27 cellular contexts compared by ENCODE assay signal in genomic region chrX:29382811-29383210, GRCh38.
"Had no signal": no experiment of that assay in that cellular context is flagged by ENCODE, and none has a peak within 500 bp of the region (broad histone marks: within the 10 kb centered on the region; RNA-seq: fewer than 3 reads in every experiment).

No MANE protein-coding gene starts in this region.

- H3K9me3 ChIP-seq: suprapubic skin, testis, thoracic aorta, thyroid gland, transverse colon, upper lobe of left lung, upper lobe of right lung, uterus, vagina had no signal

- FAIRE-seq: urothelium cell line had no signal

- H3K27ac ChIP-seq: stomach, suprapubic skin, testis, thoracic aorta, thyroid gland, tibial artery, tibial nerve, transverse colon, upper lobe of left lung, upper lobe of right lung, uterus, vagina had no signal

- H3K27me3 ChIP-seq: stomach, suprapubic skin, testis, thyroid gland, tibial artery, tibial nerve, transverse colon, upper lobe of left lung, upper lobe of right lung, uterus, vagina had no signal

- ATAC-seq: stimulated activated effector memory CD8-positive, alpha-beta T cell treated with anti-CD3 and anti-CD28 coated beads, Interleukin-12 subunit alpha, Interleukin-12 subunit beta, amount 100 ng/mL, for 72 hours; stimulated activated memory B cell treated with anti-CD40 and anti-IgM and Interleukin-4, amounts not matched to agents 10 μg/mL and 1 μg/mL and 100 μg/mL, for 72 hours; stimulated activated naive B cell treated with anti-CD40 and anti-IgM and Interleukin-4, amounts not matched to agents 10 μg/mL and 1 μg/mL and 100 μg/mL, for 72 hours; stimulated activated naive CD8-positive, alpha-beta T cell treated with anti-CD3 and anti-CD28 coated beads, Interleukin-15, amount 100 ng/mL, for 72 hours; stimulated activated naive CD8-positive, alpha-beta T cell treated with anti-CD3 and anti-CD28 coated beads, Interleukin-15, Interleukin-2, amounts not matched to agents 100 U/mL and 50 U/mL, for 24 hours; upper lobe of right lung had no signal

- H3K36me3 ChIP-seq: stomach, suprapubic skin, thoracic aorta, thyroid gland, tibial artery, tibial nerve, transverse colon, upper lobe of left lung, upper lobe of right lung, uterus, vagina had no signal

- DNase-seq: stimulated activated CD4-positive, alpha-beta T cell treated with anti-CD3 and anti-CD28 coated beads, Interleukin-2, amount 100 ng/mL, for 48 hours; stimulated activated CD4-positive, alpha-beta T cell treated with anti-CD3 and anti-CD28 coated beads, Interleukin-4, amount 100 ng/mL, for 1 hour; stimulated activated CD4-positive, alpha-beta T cell treated with anti-CD3 and anti-CD28 coated beads, Interleukin-4, amount 100 ng/mL, for 24 hours; stimulated activated CD4-positive, alpha-beta T cell treated with anti-CD3 and anti-CD28 coated beads, Interleukin-4, amount 100 ng/mL, for 4 hours; stimulated activated CD8-positive, alpha-beta memory T cell treated with anti-CD3 and anti-CD28 coated beads, Interleukin-4, amount 100 ng/mL, for 48 hours; stimulated activated naive B cell treated with anti-CD40 and anti-IgM and Interleukin-4, amounts not matched to agents 10 μg/mL and 1 μg/mL and 100 μg/mL, for 72 hours; stimulated activated naive CD4-positive, alpha-beta T cell; stimulated activated naive CD4-positive, alpha-beta T cell treated with Interleukin-2 at 50 U/mL for 16 hours; stimulated activated naive CD8-positive, alpha-beta T cell treated with anti-CD3 and anti-CD28 coated beads, Interleukin-15, amount 100 ng/mL, for 72 hours; stimulated activated naive CD8-positive, alpha-beta T cell treated with anti-CD3 and anti-CD28 coated beads, Interleukin-15, Interleukin-2, amounts not matched to agents 100 U/mL and 50 U/mL, for 24 hours; stomach; substantia nigra; testis; thyroid gland; tibial artery; transverse colon; trophoblast cell; upper lobe of left lung; upper lobe of right lung; uterus had no signal

- H3K4me3 ChIP-seq: stomach, suprapubic skin, testis, thoracic aorta, thyroid gland, tibial artery, tibial nerve, transverse colon, upper lobe of left lung, upper lobe of right lung, uterus, vagina had no signal

- H3K4me1 ChIP-seq: stomach, suprapubic skin, testis, thyroid gland, tibial artery, tibial nerve, transverse colon, upper lobe of left lung, upper lobe of right lung, uterus, vagina had no signal
